2 cellular contexts compared by ENCODE assay signal in genomic region chr3:77626157-77626556, GRCh38.
TF ChIP-seq lines count a peak whose summit lies in the region.

No MANE protein-coding gene starts in this region.

TF ChIP-seq in HepG2, 621 proteins besides CTCF, POLR2A, EP300 and RAD21:
- TF ChIP-seq NFAT5 (CRISPR knock-in tag; IDR thresholded peaks at IDR 0.05) (no peak), ZNF644 (CRISPR knock-in tag; IDR thresholded peaks at IDR 0.05; ENCODE audit: low read depth) (no peak), BCL3 (CRISPR knock-in tag; IDR thresholded peaks at IDR 0.05) (no peak), JDP2 (CRISPR knock-in tag; IDR thresholded peaks at IDR 0.05; ENCODE audit: borderline replicate concordance) (no peak), HNF4A (CRISPR knock-in tag; IDR thresholded peaks at IDR 0.05) (no peak), ATF7-NPFF (CRISPR knock-in tag; IDR thresholded peaks at IDR 0.05; ENCODE audit: low read depth) (no peak), MAFF (IDR thresholded peaks at IDR 0.05; ENCODE audit: low read depth, low read length) (peak; percentile 69; the same call in 1 of the 2 replicates), RORA (CRISPR knock-in tag; IDR thresholded peaks at IDR 0.05) (no peak), ZNF431 (CRISPR knock-in tag; IDR thresholded peaks at IDR 0.05; ENCODE audit: borderline replicate concordance, low read depth) (no peak), SUZ12 (IDR thresholded peaks at IDR 0.05; ENCODE audit: low read depth, low read length) (no peak), NR1H2 (CRISPR knock-in tag; IDR thresholded peaks at IDR 0.05; ENCODE audit: borderline replicate concordance, low read depth) (no peak), GATAD2A (CRISPR knock-in tag; IDR thresholded peaks at IDR 0.05) (no peak), ZNF770 (CRISPR knock-in tag; IDR thresholded peaks at IDR 0.05) (no peak), DNMT1 (CRISPR knock-in tag; IDR thresholded peaks at IDR 0.05) (no peak), MAFK (conservative IDR thresholded peaks at IDR 0.05 in 1 of 2, IDR thresholded peaks at IDR 0.05 in 1 of 2; ENCODE audit: low read length in 2 of 2) (peak; percentile 71 to 86), NFRKB (IDR thresholded peaks at IDR 0.05) (no peak), ZNF333 (CRISPR knock-in tag; IDR thresholded peaks at IDR 0.05; ENCODE audit: borderline replicate concordance) (no peak)

TF ChIP-seq in K562, 482 proteins besides CTCF, POLR2A, EP300 and RAD21:
- TF ChIP-seq HMG20B (CRISPR knock-in tag; IDR thresholded peaks at IDR 0.05) = no peak
- peak; percentile 33; the same call in 1 of the 2 replicates for TF ChIP-seq ZNF316 (IDR thresholded peaks at IDR 0.05)
- TF ChIP-seq MAFK (IDR thresholded peaks at IDR 0.05; ENCODE audit: low read length) = peak; percentile 30; the same call in 1 of the 2 replicates
